Comparison of ENCODE assay signal across 36 cellular contexts in genomic region chr4:24057915-24058559, GRCh38.
"Had no signal": no experiment of that assay in that cellular context is flagged by ENCODE, and none has a peak within 500 bp of the region (broad histone marks: within the 10 kb centered on the region; RNA-seq: fewer than 3 reads in every experiment).

No MANE protein-coding gene starts in this region.

- H3K27me3 ChIP-seq: adrenal gland, body of pancreas, esophagus muscularis mucosa, foreskin keratinocyte, gastrocnemius medialis, heart left ventricle had no signal

- H3K36me3 ChIP-seq: adrenal gland, esophagus muscularis mucosa, gastrocnemius medialis, heart left ventricle, WERI-Rb-1 had no signal

- H3K27ac Mint-ChIP-seq: activated B cell treated with CpG ODN at 0.5 μM for 24 hours; activated CD8-positive, alpha-beta memory T cell treated with anti-CD3 and anti-CD28 coated beads, Interleukin-2, amount 10 ng/mL, durations not matched to agents 7 days and 5 days; activated CD8-positive, alpha-beta T cell treated with anti-CD3 and anti-CD28 coated beads, Interleukin-2, amount 10 ng/mL, durations not matched to agents 7 days and 5 days; activated naive CD8-positive, alpha-beta T cell; activated T-helper 1 cell treated with anti-CD3 and anti-CD28 coated beads, Interleukin-12 subunit alpha, Interleukin-12 subunit beta, Interleukin-2, Interleukin-4 antibody, amounts not matched to agents 30 ng/mL and 10 ng/mL and 1 ng/mL, durations not matched to agents 14 hours and 24 hours and 36 hours; activated T-helper 2 cell treated with anti-CD3 and anti-CD28 coated beads, Interferon-gamma antibody, Interleukin-2, Interleukin-4, amounts not matched to agents 10 μg/mL and 5 μg/mL and 100 μg/mL, durations not matched to agents 14 hours and 24 hours and 36 hours; effector memory CD8-positive, alpha-beta T cell; T-helper 17 cell; T-helper 2 cell treated with Interferon-gamma antibody and Interleukin-4, amounts not matched to agents 5 μg/mL and 100 μg/mL, for 36 hours had no signal

- H3K36me3 Mint-ChIP-seq: activated CD8-positive, alpha-beta memory T cell treated with anti-CD3 and anti-CD28 coated beads, Interleukin-2, amount 10 ng/mL, durations not matched to agents 7 days and 5 days; activated naive CD8-positive, alpha-beta T cell had no signal

- H3K4me3 ChIP-seq: adrenal gland, body of pancreas, esophagus muscularis mucosa, gastrocnemius medialis, heart left ventricle had no signal

- DNase-seq: activated B cell treated with CpG ODN at 0.5 μM for 24 hours; activated CD4-positive, alpha-beta T cell treated with anti-CD3 and anti-CD28 coated beads for 48 hours; activated CD4-positive, alpha-beta T cell treated with anti-CD3 and anti-CD28 coated beads, Interleukin-2, amount 50 U/mL, for 1 hour; activated CD4-positive, alpha-beta T cell treated with anti-CD3 and anti-CD28 coated beads, Interleukin-2, amount 50 U/mL, for 48 hours; activated CD8-positive, alpha-beta memory T cell treated with anti-CD3 and anti-CD28 coated beads, Interleukin-2, amount 10 ng/mL, durations not matched to agents 7 days and 5 days; activated CD8-positive, alpha-beta memory T cell treated with anti-CD3 and anti-CD28 coated beads, Interleukin-2, amount 50 U/mL, for 4 hours; activated CD8-positive, alpha-beta T cell treated with anti-CD3 and anti-CD28 coated beads, Interleukin-2, amount 10 ng/mL, durations not matched to agents 7 days and 5 days; activated effector memory CD4-positive, alpha-beta T cell treated with anti-CD3 and anti-CD28 coated beads, Interleukin-2, amount 50 U/mL, for 16 hours; activated naive CD4-positive, alpha-beta T cell treated with anti-CD3 and anti-CD28 coated beads, Interleukin-2, amount 50 U/mL, for 16 hours; activated T-cell treated with anti-CD3 and anti-CD28 coated beads, Interleukin-2, amount 50 U/mL, for 1 hour; activated T-cell treated with anti-CD3 and anti-CD28 coated beads, Interleukin-2, amount 50 U/mL, for 48 hours; adrenal gland; amygdala; aorta; body of pancreas; caudate nucleus; cortex of kidney; dermis blood vessel endothelial cell; effector CD4-positive, alpha-beta T cell; effector memory CD8-positive, alpha-beta T cell; erythroblast; foreskin keratinocyte; gastrocnemius medialis; glutamatergic neuron; heart left ventricle; T-helper 1 cell; T-helper 17 cell; T1000; WERI-Rb-1 had no signal

- H3K9me3 ChIP-seq: adrenal gland, body of pancreas, esophagus muscularis mucosa, gastrocnemius medialis, heart left ventricle had no signal

- H3K27ac ChIP-seq: adrenal gland, body of pancreas, esophagus muscularis mucosa, foreskin keratinocyte, gastrocnemius medialis, heart left ventricle, WERI-Rb-1 had no signal

- H3K4me1 Mint-ChIP-seq: activated B cell treated with CpG ODN at 0.5 μM for 24 hours; activated CD8-positive, alpha-beta memory T cell treated with anti-CD3 and anti-CD28 coated beads, Interleukin-2, amount 10 ng/mL, durations not matched to agents 7 days and 5 days; T-helper 17 cell had no signal

- H3K4me3 Mint-ChIP-seq: activated B cell treated with CpG ODN at 0.5 μM for 24 hours; activated CD8-positive, alpha-beta memory T cell treated with anti-CD3 and anti-CD28 coated beads, Interleukin-2, amount 10 ng/mL, durations not matched to agents 7 days and 5 days; activated CD8-positive, alpha-beta T cell treated with anti-CD3 and anti-CD28 coated beads, Interleukin-2, amount 10 ng/mL, durations not matched to agents 7 days and 5 days; activated naive CD8-positive, alpha-beta T cell; activated T-helper 1 cell treated with anti-CD3 and anti-CD28 coated beads, Interleukin-12 subunit alpha, Interleukin-12 subunit beta, Interleukin-2, Interleukin-4 antibody, amounts not matched to agents 30 ng/mL and 10 ng/mL and 1 ng/mL, durations not matched to agents 14 hours and 24 hours and 36 hours; effector memory CD8-positive, alpha-beta T cell; T-helper 17 cell; T-helper 2 cell treated with Interferon-gamma antibody and Interleukin-4, amounts not matched to agents 5 μg/mL and 100 μg/mL, for 36 hours had no signal

- FAIRE-seq: colon had no signal

- ATAC-seq: activated CD4-positive, CD25-positive, alpha-beta regulatory T cell treated with anti-CD3 and anti-CD28 coated beads, Interleukin-2, amount 50 U/mL, for 24 hours; activated CD8-positive, alpha-beta memory T cell treated with anti-CD3 and anti-CD28 coated beads, Interleukin-2, amount 10 ng/mL, durations not matched to agents 7 days and 5 days; activated CD8-positive, alpha-beta T cell treated with anti-CD3 and anti-CD28 coated beads, Interleukin-2, amount 10 ng/mL, durations not matched to agents 7 days and 5 days; body of pancreas; effector memory CD8-positive, alpha-beta T cell; foreskin keratinocyte; gastrocnemius medialis; heart left ventricle; T-helper 17 cell had no signal

- H3K4me1 ChIP-seq: adrenal gland, body of pancreas, esophagus muscularis mucosa, heart left ventricle had no signal

- H3K27me3 Mint-ChIP-seq: activated B cell treated with CpG ODN at 0.5 μM for 24 hours; activated CD8-positive, alpha-beta memory T cell treated with anti-CD3 and anti-CD28 coated beads, Interleukin-2, amount 10 ng/mL, durations not matched to agents 7 days and 5 days; effector memory CD8-positive, alpha-beta T cell; T-helper 17 cell had no signal
